17 cellular contexts compared by ENCODE assay signal in genomic region chr2:214079032-214079431, GRCh38.
DNase-seq lines count a peak whose midpoint lies in the region; FAIRE-seq and TF ChIP-seq lines count a peak whose summit lies in the region.
"Had no signal": no experiment of that assay in that cellular context is flagged by ENCODE, and none has a peak within 500 bp of the region (broad histone marks: within the 10 kb centered on the region; RNA-seq: fewer than 3 reads in every experiment).

No MANE protein-coding gene starts in this region.

- no TSS peak for BruUV-seq in OCI-LY7 (replicated peaks; lab: Mats Ljungman, UMichigan)

- peak; percentile 6 for DNase-seq in DMS53 (lab: John Stamatoyannopoulos, UW)
- no peak for DNase-seq in DMS53 treated with DMSO at 0.1 percent for 48 hours (lab: John Stamatoyannopoulos, UW; ENCODE audit: unreplicated experiment)
- peak; percentile 7 for DNase-seq in bronchial epithelial cell (ENCODE audit: low read depth)
- DNase-seq in retinal pigment epithelial cell (ENCODE audit: low read depth) = no peak
- DNase-seq in glomerular visceral epithelial cell (ENCODE audit: extremely low spot score) = no peak
- no peak for DNase-seq in effector memory CD4-positive, alpha-beta T cell
- no peak for DNase-seq in OCI-LY7 (ENCODE audit: low spot score)
- DNase-seq: Calu3; CD4-positive, CD25-positive, alpha-beta regulatory T cell; NCI-H1092 treated with DMSO at 0.1 percent for 48 hours; NCI-H1694; NCI-H345; NCI-H526 treated with DMSO at 0.1 percent for 48 hours; Right ventricle myocardium superior had no signal

- H3K79me2 ChIP-seq in OCI-LY7 (ENCODE audit: insufficient read depth, low read depth, low read length) = no peaks in the 10 kb centered on the region

- POLR2A ChIA-PET in OCI-LY7 (lab: Charles Lee) = no interaction called here

- no peak overlapping the region for H2AFZ ChIP-seq in OCI-LY7 (ENCODE audit: low read length)

- no peak overlapping the region for H3K4me3 ChIP-seq in bronchial epithelial cell (ENCODE audit: low read depth, low read length)
- H3K4me3 ChIP-seq in retinal pigment epithelial cell (ENCODE audit: low read length) = no peak overlapping the region
- no peak overlapping the region for H3K4me3 ChIP-seq in effector memory CD4-positive, alpha-beta T cell (ENCODE audit: insufficient read depth, low read depth, low read length, poor library complexity, severe bottlenecking)
- H3K4me3 ChIP-seq in OCI-LY7 (ENCODE audit: low read depth, low read length, poor library complexity, severe bottlenecking) = no peak overlapping the region

- H3K27me3 ChIP-seq in bronchial epithelial cell (ENCODE audit: control insufficient read depth, insufficient read depth, low read length) = no peaks in the 10 kb centered on the region
- H3K27me3 ChIP-seq in effector memory CD4-positive, alpha-beta T cell (replicated peaks; ENCODE audit: control insufficient read depth, insufficient read depth, low read length, poor library complexity, severe bottlenecking) = no peaks in the 10 kb centered on the region

- intact Hi-C loops in OCI-LY7 (cut with micrococcal nuclease; ENCODE audit: unreplicated experiment) = no loop called here

- no peak overlapping the region for H3K4me2 ChIP-seq in OCI-LY7 (ENCODE audit: low read length)

- no peak for FAIRE-seq in bronchial epithelial cell (lab: Jason Lieb, UNC)
- FAIRE-seq: H54 had no signal

- no peaks in the 10 kb centered on the region for H3K36me3 ChIP-seq in bronchial epithelial cell (ENCODE audit: control insufficient read depth, insufficient read depth, low read length)
- H3K36me3 ChIP-seq in effector memory CD4-positive, alpha-beta T cell (ENCODE audit: control insufficient read depth, insufficient read depth, low read length) = no peaks in the 10 kb centered on the region
- H3K36me3 ChIP-seq in OCI-LY7 (ENCODE audit: insufficient read depth, low read length) = no peaks in the 10 kb centered on the region

- H3K9me3 ChIP-seq in effector memory CD4-positive, alpha-beta T cell (ENCODE audit: control insufficient read depth, low read length) = no peaks in the 10 kb centered on the region
- H3K9me3 ChIP-seq in OCI-LY7 (ENCODE audit: low read length) = no peaks in the 10 kb centered on the region

- TF ChIP-seq CTCF in LNCAP (IDR thresholded peaks at IDR 0.05) (peak; percentile 32; the same call in 1 of the 2 replicates), bronchial epithelial cell (IDR thresholded peaks at IDR 0.05; ENCODE audit: insufficient read depth, low read length, severe bottlenecking) (no peak), retinal pigment epithelial cell (conservative IDR thresholded peaks at IDR 0.05; ENCODE audit: low read depth, low read length) (peak; percentile 1), OCI-LY7 (conservative IDR thresholded peaks at IDR 0.05; ENCODE audit: low read length) (no peak)

- H3K4me1 ChIP-seq in effector memory CD4-positive, alpha-beta T cell (ENCODE audit: control insufficient read depth, insufficient read depth, low read length, poor library complexity, severe bottlenecking) = no peaks in the 10 kb centered on the region
- no peaks in the 10 kb centered on the region for H3K4me1 ChIP-seq in OCI-LY7 (ENCODE audit: insufficient read depth, low read length, poor library complexity, severe bottlenecking)

- H3K9me2 ChIP-seq in OCI-LY7 (ENCODE audit: insufficient read depth, low read length) = no peaks in the 10 kb centered on the region

- H4K20me1 ChIP-seq in OCI-LY7 (ENCODE audit: insufficient read depth, low read length) = no peaks in the 10 kb centered on the region

- CTCF ChIA-PET in OCI-LY7 (lab: Charles Lee; ENCODE audit: unreplicated experiment) = no interaction called here

- no peak overlapping the region for H3K27ac ChIP-seq in effector memory CD4-positive, alpha-beta T cell (ENCODE audit: insufficient read depth, low read length, poor library complexity, severe bottlenecking)
- H3K27ac ChIP-seq in OCI-LY7 (ENCODE audit: low read depth, low read length, poor library complexity, severe bottlenecking) = no peak overlapping the region
- H3K27ac ChIP-seq: 22Rv1 had no signal

Comparison
In these comparisons a context has a peak if more than half of its experiments do, and no peak if none do; other contexts are left out.
1. DNase-seq: peak in DMS53 (single experiment) and bronchial epithelial cell (single experiment); none in DMS53 treated with DMSO at 0.1 percent for 48 hours (single experiment), retinal pigment epithelial cell (single experiment), glomerular visceral epithelial cell (single experiment), effector memory CD4-positive, alpha-beta T cell (0 of 3) and OCI-LY7 (single experiment).
2. CTCF ChIP-seq: peak in LNCAP (single experiment) and retinal pigment epithelial cell (single experiment); none in bronchial epithelial cell (single experiment) and OCI-LY7 (single experiment).